ENCODE assay signal across 24 cellular contexts in the genomic region with DNA sequence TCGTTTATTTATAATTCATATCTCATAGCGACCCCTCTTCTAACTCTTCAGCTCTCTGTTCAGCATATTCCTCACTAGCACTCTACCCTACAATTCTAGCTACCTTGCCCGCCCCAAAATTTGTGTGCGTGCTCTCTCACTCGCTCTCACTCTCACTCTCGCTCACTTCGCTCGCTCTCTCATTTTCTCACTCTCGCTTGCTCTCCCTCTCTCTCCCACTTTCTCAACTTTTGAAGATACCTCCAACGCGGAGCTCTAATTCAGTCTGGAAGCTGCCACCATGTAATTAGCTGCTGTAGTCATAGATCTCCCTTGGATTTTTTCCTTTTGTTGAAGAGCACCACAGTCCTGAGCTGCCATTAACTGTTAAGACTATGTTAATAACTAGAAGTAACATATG. TPM values are rescaled to one million over a fixed set of nuclear protein-coding genes. Genes with fewer than 3 reads are reported as not detected.
A peak's percentile ranks its signal among the peaks of the same experiment; 100 is the strongest.
DNase-seq lines count a peak whose midpoint lies in the region; ATAC-seq and TF ChIP-seq lines count a peak whose summit lies in the region.
"Had no signal": no experiment of that assay in that cellular context is flagged by ENCODE, and none has a peak within 500 bp of the region (broad histone marks: within the 10 kb centered on the region; RNA-seq: fewer than 3 reads in every experiment).

No MANE protein-coding gene starts in this region.

- no peak overlapping the region for H3K27ac ChIP-seq in mesenchymal stem cell (ENCODE audit: low read length, poor library complexity, severe bottlenecking)
- H3K27ac ChIP-seq in thoracic aorta, result peak overlapping the region; percentile 44 to 72
- H3K27ac ChIP-seq: 22Rv1 had no signal

- H3K23ac ChIP-seq in mesenchymal stem cell (ENCODE audit: low read length in 2 of 2), result no peak overlapping the region

- WGBS in mesenchymal stem cell, result 99% methylated on average over 11 of the region's 11 CpGs

- DNase-seq in NCI-H2227 (lab: John Stamatoyannopoulos, UW; ENCODE audit: unreplicated experiment) (peak; percentile 4), NCI-H2227 treated with DMSO at 0.1 percent for 48 hours (lab: John Stamatoyannopoulos, UW) (no peak), mesenchymal stem cell (no peak), thoracic aorta (ENCODE audit: low spot score) (no peak), NCI-H69 (lab: John Stamatoyannopoulos, UW) (no peak)
- no peak for DNase-seq in stimulated activated naive CD4-positive, alpha-beta T cell treated with Interleukin-2 at 50 U/mL for 16 hours (lab: John Stamatoyannopoulos, UW)
- DNase-seq: AML-193; C1 segment of cervical spinal cord; CD8-positive, alpha-beta memory T cell; MM.1S; NCI-H1048; NCI-H1436; NCI-H187 treated with DMSO at 0.1 percent for 48 hours; NCI-H2107; NCI-H510A; NCI-H748 treated with DMSO at 0.1 percent for 48 hours; SIG-M5 had no signal

- H3K27me3 Mint-ChIP-seq in activated T-helper 17 cell treated with anti-CD3 and anti-CD28 coated beads, Interleukin-2, amount 50 U/mL, for 72 hours, result no peaks in the 10 kb centered on the region
- H3K27me3 Mint-ChIP-seq: CD8-positive, alpha-beta memory T cell had no signal

- no peak overlapping the region for H2BK120ac ChIP-seq in mesenchymal stem cell (ENCODE audit: low read depth, low read length)

- H3K18ac ChIP-seq in mesenchymal stem cell (ENCODE audit: low read depth in 1 of 2, low read length in 2 of 2), result no peak overlapping the region

- H2BK12ac ChIP-seq in mesenchymal stem cell (ENCODE audit: low read length in 2 of 2), result no peak overlapping the region

- peaks cover 60% of the 10 kb centered on the region for H3K36me3 Mint-ChIP-seq in activated T-helper 17 cell treated with anti-CD3 and anti-CD28 coated beads, Interleukin-2, amount 50 U/mL, for 72 hours (ENCODE audit: low read depth)

- H4K91ac ChIP-seq in mesenchymal stem cell (ENCODE audit: low read length), result peak overlapping the region; percentile 23

- H3K4ac ChIP-seq in mesenchymal stem cell (ENCODE audit: low read depth in 1 of 2, low read length in 2 of 2), result peak overlapping the region in 1 of 2 experiments; percentile 26

- no peak overlapping the region for H2BK15ac ChIP-seq in mesenchymal stem cell (ENCODE audit: low read depth, poor library complexity, severe bottlenecking)

- H3K36me3 ChIP-seq in mesenchymal stem cell (ENCODE audit: control insufficient read depth in 1 of 2, insufficient read depth in 2 of 2, low read depth in 1 of 2, low read length in 2 of 2), result peaks cover 2 to 47% of the 10 kb centered on the region in 2 experiments
- peaks cover 13% of the 10 kb centered on the region for H3K36me3 ChIP-seq in thoracic aorta

- H3K9me3 Mint-ChIP-seq in activated T-helper 17 cell treated with anti-CD3 and anti-CD28 coated beads, Interleukin-2, amount 50 U/mL, for 72 hours, result no peaks in the 10 kb centered on the region
- H3K9me3 Mint-ChIP-seq: CD8-positive, alpha-beta memory T cell; HFFc6 had no signal

- peak overlapping the region in 1 of 2 experiments; percentile 75 for H3K14ac ChIP-seq in mesenchymal stem cell (ENCODE audit: low read length in 2 of 2)

- no peak overlapping the region for H3K4me2 ChIP-seq in mesenchymal stem cell (ENCODE audit: low read length, poor library complexity, severe bottlenecking)

- H3K4me1 Mint-ChIP-seq in activated T-helper 17 cell treated with anti-CD3 and anti-CD28 coated beads, Interleukin-2, amount 50 U/mL, for 72 hours, result no peaks in the 10 kb centered on the region
- H3K4me1 Mint-ChIP-seq: CD8-positive, alpha-beta memory T cell had no signal

- no peak overlapping the region for H3K4me3 Mint-ChIP-seq in activated T-helper 17 cell treated with anti-CD3 and anti-CD28 coated beads, Interleukin-2, amount 50 U/mL, for 72 hours
- H3K4me3 Mint-ChIP-seq: CD8-positive, alpha-beta memory T cell; HFFc6 had no signal

- H3K4me1 ChIP-seq in mesenchymal stem cell (ENCODE audit: control insufficient read depth, insufficient read depth, low read depth, low read length) (peaks cover 5% of the 10 kb centered on the region), thoracic aorta (ENCODE audit: control insufficient read depth in 1 of 2, low read depth in 2 of 2) (peaks cover 10 to 65% of the 10 kb centered on the region in 2 donors)

- no peak overlapping the region for H3K9ac ChIP-seq in mesenchymal stem cell (ENCODE audit: low read length)

- no peak overlapping the region for H3K4me3 ChIP-seq in mesenchymal stem cell (ENCODE audit: insufficient read depth in 1 of 2, low read depth in 1 of 2, low read length in 2 of 2)
- no peak overlapping the region for H3K4me3 ChIP-seq in thoracic aorta
- H3K4me3 ChIP-seq: K562 had no signal

- peak overlapping the region; percentile 15 for H3K27ac Mint-ChIP-seq in activated T-helper 17 cell treated with anti-CD3 and anti-CD28 coated beads, Interleukin-2, amount 50 U/mL, for 72 hours
- H3K27ac Mint-ChIP-seq: CD8-positive, alpha-beta memory T cell had no signal

- no peak for TF ChIP-seq CTCF in thoracic aorta (IDR thresholded peaks at IDR 0.05)

- H4K8ac ChIP-seq in mesenchymal stem cell (ENCODE audit: low read length), result no peak overlapping the region

- H3K9me3 ChIP-seq in mesenchymal stem cell (ENCODE audit: control insufficient read depth, low read length) (no peaks in the 10 kb centered on the region), thoracic aorta (no peaks in the 10 kb centered on the region)

- no peak for ATAC-seq in activated T-helper 17 cell treated with anti-CD3 and anti-CD28 coated beads, Interleukin-2, amount 50 U/mL, for 72 hours (replicated peaks)
- ATAC-seq in thoracic aorta (ENCODE audit: insufficient number of reproducible peaks, low FRiP score, low read depth) (no peak), GM19351 (IDR thresholded peaks at IDR 0.05; ENCODE audit: unreplicated experiment) (no peak)
- ATAC-seq: K562, Panc1 had no signal

- H2AK5ac ChIP-seq in mesenchymal stem cell (ENCODE audit: low read length, severe bottlenecking), result peak overlapping the region; percentile 88

- H2AFZ ChIP-seq in mesenchymal stem cell (ENCODE audit: low read depth, low read length), result no peak overlapping the region

- no peak overlapping the region for H2BK5ac ChIP-seq in mesenchymal stem cell (ENCODE audit: low read depth, low read length, poor library complexity, severe bottlenecking)

- no peaks in the 10 kb centered on the region for H3K27me3 ChIP-seq in mesenchymal stem cell (ENCODE audit: control insufficient read depth in 1 of 2, insufficient read depth in 1 of 2, low read length in 2 of 2)
- no peaks in the 10 kb centered on the region for H3K27me3 ChIP-seq in thoracic aorta (replicated peaks; ENCODE audit: insufficient read depth)

- peaks cover 8% of the 10 kb centered on the region for H3K79me1 ChIP-seq in mesenchymal stem cell (replicated peaks; ENCODE audit: low read length, poor library complexity, severe bottlenecking)

RNA-seq across cellular contexts. Expression of gene GPR21, which starts 30.4 kb away (rescaled TPM):
- total RNA-seq in activated T-helper 17 cell treated with anti-CD3 and anti-CD28 coated beads, Interleukin-2, amount 50 U/mL, for 72 hours, result 1 to 10 TPM in 1 of 2 donors, under 1 TPM in 1; 0.95 to 1.5 TPM
- not detected for polyA plus RNA-seq in mesenchymal stem cell (2013, experiment 1 of 2)
- not detected for polyA plus RNA-seq in mesenchymal stem cell (2013, experiment 2 of 2)
- 1 to 10 TPM in 1 of 2 donors, not detected in 1; 6.4 TPM for total RNA-seq in thoracic aorta
- total RNA-seq: Daoy had no signal
- polyA plus RNA-seq: CD8-positive, alpha-beta memory T cell; K562 had no signal
